21 cellular contexts compared by ENCODE assay signal in genomic region chr5:123046222-123046621, GRCh38. TPM values are rescaled to one million over a fixed set of nuclear protein-coding genes. Genes with fewer than 3 reads are reported as not detected.
"Had no signal": no experiment of that assay in that cellular context is flagged by ENCODE, and none has a peak within 500 bp of the region (broad histone marks: within the 10 kb centered on the region; RNA-seq: fewer than 3 reads in every experiment).

No MANE protein-coding gene starts in this region.

- H3K4me1 Mint-ChIP-seq: immature natural killer cell, neural progenitor cell had no signal

- H3K9me3 Mint-ChIP-seq: effector memory CD8-positive, alpha-beta T cell; natural killer cell treated with Interleukin-12 subunit alpha and Interleukin-12 subunit beta and Interleukin-15 and Interleukin-18, amount 100 ng/mL, for 72 hours; type B pancreatic cell had no signal

- H3K36me3 ChIP-seq: esophagus muscularis mucosa, gastrocnemius medialis, neural progenitor cell, prostate gland, suprapubic skin, thyroid gland had no signal

- H3K27ac Mint-ChIP-seq: dendritic cell treated with granulocyte-macrophage colony-stimulating factor and Interleukin-4, amounts not matched to agents 40 ng/mL and 50 ng/mL, for 4 days; effector memory CD8-positive, alpha-beta T cell; immature natural killer cell; natural killer cell treated with Interleukin-12 subunit alpha and Interleukin-12 subunit beta and Interleukin-15 and Interleukin-18, amount 100 ng/mL, for 72 hours; neural progenitor cell; type B pancreatic cell had no signal

- H3K4me1 ChIP-seq: esophagus muscularis mucosa, gastrocnemius medialis, neural progenitor cell, parathyroid adenoma, prostate gland, suprapubic skin, thyroid gland had no signal

- H3K27me3 ChIP-seq: esophagus muscularis mucosa, gastrocnemius medialis, suprapubic skin, thyroid gland had no signal

- DNase-seq: cerebellar nuclear complex; effector memory CD8-positive, alpha-beta T cell; gastrocnemius medialis; immature natural killer cell; kidney; left colon; mucosa of descending colon; stimulated activated CD4-positive, alpha-beta T cell treated with anti-CD3 and anti-CD28 coated beads, Interleukin-12 subunit alpha, Interleukin-12 subunit beta, amount 100 ng/mL, for 4 hours; stimulated activated naive CD8-positive, alpha-beta T cell treated with anti-CD3 and anti-CD28 coated beads, Interleukin-15, Interleukin-2, amounts not matched to agents 100 U/mL and 50 U/mL, for 24 hours; thyroid gland had no signal

- H3K9ac ChIP-seq: neural progenitor cell, parathyroid adenoma had no signal

- H3K79me2 ChIP-seq: parathyroid adenoma had no signal

- H2AFZ ChIP-seq: neural progenitor cell, parathyroid adenoma had no signal

- ATAC-seq: effector memory CD8-positive, alpha-beta T cell; gastrocnemius medialis; left colon; mucosa of descending colon; sciatic nerve; stimulated activated naive CD8-positive, alpha-beta T cell treated with anti-CD3 and anti-CD28 coated beads, Interleukin-15, Interleukin-2, amounts not matched to agents 100 U/mL and 50 U/mL, for 24 hours had no signal

- H3K4me3 ChIP-seq: esophagus muscularis mucosa, gastrocnemius medialis, mucosa of descending colon, neural progenitor cell, prostate gland, skin epidermis, suprapubic skin, thyroid gland had no signal

- H3K4me2 ChIP-seq: neural progenitor cell had no signal

- H3K36me3 Mint-ChIP-seq: immature natural killer cell, neural progenitor cell, type B pancreatic cell had no signal

- H3K4me3 Mint-ChIP-seq: dendritic cell treated with granulocyte-macrophage colony-stimulating factor and Interleukin-4, amounts not matched to agents 40 ng/mL and 50 ng/mL, for 4 days; effector memory CD8-positive, alpha-beta T cell; immature natural killer cell; natural killer cell treated with Interleukin-12 subunit alpha and Interleukin-12 subunit beta and Interleukin-15 and Interleukin-18, amount 100 ng/mL, for 72 hours; neural progenitor cell; type B pancreatic cell had no signal

- H3K27ac ChIP-seq: epithelial cell of prostate, esophagus muscularis mucosa, gastrocnemius medialis, neural progenitor cell, parathyroid adenoma, prostate gland, skin epidermis, suprapubic skin, thyroid gland had no signal

- H3K9me3 ChIP-seq: gastrocnemius medialis, mucosa of descending colon, prostate gland, suprapubic skin, thyroid gland had no signal

RNA-seq across cellular contexts. Expression of gene PPIC, which starts 9.7 kb away (rescaled TPM):
- total RNA-seq: natural killer cell treated with Interleukin-12 subunit alpha and Interleukin-12 subunit beta and Interleukin-15 and Interleukin-18, amount 100 ng/mL, for 72 hours had no signal
- polyA plus RNA-seq: immature natural killer cell had no signal

RNA-seq across cellular contexts. Expression of gene PRDM6, which starts 42.8 kb away (rescaled TPM):
- total RNA-seq: natural killer cell treated with Interleukin-12 subunit alpha and Interleukin-12 subunit beta and Interleukin-15 and Interleukin-18, amount 100 ng/mL, for 72 hours had no signal
- polyA plus RNA-seq: immature natural killer cell had no signal
